ENCODE assay signal across 1 cellular context in genomic region chr1:183604048-183604808, GRCh38.
TF ChIP-seq lines count a peak whose summit lies in the region.

No MANE protein-coding gene starts in this region.

TF ChIP-seq in K562, 482 proteins besides CTCF, POLR2A, EP300 and RAD21 (continued from another document and continues in another):
- no peak for TF ChIP-seq ZFP91 (CRISPR knock-in tag; IDR thresholded peaks at IDR 0.05)
- no peak for TF ChIP-seq NFE2L1 (tag; IDR thresholded peaks at IDR 0.05; ENCODE audit: borderline replicate concordance, low read depth)
- TF ChIP-seq FOXM1 (IDR thresholded peaks at IDR 0.05; ENCODE audit: low read depth): no peak
- no peak for TF ChIP-seq FOXM1 (CRISPR knock-in tag; IDR thresholded peaks at IDR 0.05; ENCODE audit: low read depth)
- no peak for TF ChIP-seq PHB2 (IDR thresholded peaks at IDR 0.05; ENCODE audit: low read depth)
- no peak for TF ChIP-seq PHF8 (IDR thresholded peaks at IDR 0.05; ENCODE audit: borderline replicate concordance, low read length)
- no peak for TF ChIP-seq ZNF197 (CRISPR knock-in tag; IDR thresholded peaks at IDR 0.05; ENCODE audit: low read depth)
- TF ChIP-seq BRD9 (IDR thresholded peaks at IDR 0.05; ENCODE audit: low read depth, partially characterized antibody): no peak
- TF ChIP-seq TRIM28 (IDR thresholded peaks at IDR 0.05): no peak; the same call in 1 of the 2 replicates
- no peak for TF ChIP-seq ZBTB49 (CRISPR knock-in tag; IDR thresholded peaks at IDR 0.05; ENCODE audit: borderline replicate concordance)
- TF ChIP-seq STAG1 (CRISPR knock-in tag; IDR thresholded peaks at IDR 0.05; ENCODE audit: borderline replicate concordance): no peak
- no peak for TF ChIP-seq ELF2 (CRISPR knock-in tag; IDR thresholded peaks at IDR 0.05)
- TF ChIP-seq POLR2B (IDR thresholded peaks at IDR 0.05; ENCODE audit: low read depth, partially characterized antibody): no peak
- TF ChIP-seq CCNT2 (IDR thresholded peaks at IDR 0.05; ENCODE audit: borderline replicate concordance, extremely low read depth, insufficient read length, low read depth, low read length): no peak
- TF ChIP-seq ZNF407 (IDR thresholded peaks at IDR 0.05; ENCODE audit: low read depth): no peak
- no peak for TF ChIP-seq ZNF121 (CRISPR knock-in tag; conservative IDR thresholded peaks at IDR 0.05)
- TF ChIP-seq SMARCC2 (IDR thresholded peaks at IDR 0.05; ENCODE audit: low read depth): no peak
- no peak for TF ChIP-seq MBD2 (IDR thresholded peaks at IDR 0.05; ENCODE audit: borderline replicate concordance, low read depth)
- TF ChIP-seq TOE1 (IDR thresholded peaks at IDR 0.05; ENCODE audit: borderline replicate concordance): no peak
- no peak for TF ChIP-seq TOE1 (CRISPR knock-in tag; IDR thresholded peaks at IDR 0.05; ENCODE audit: borderline replicate concordance, low read depth)
- peak; percentile 50 for TF ChIP-seq ZNF175 (CRISPR knock-in tag; IDR thresholded peaks at IDR 0.05; ENCODE audit: low read depth)
- no peak for TF ChIP-seq TAL1 (IDR thresholded peaks at IDR 0.05)
- peak; percentile 24; the same call in 1 of the 2 replicates for TF ChIP-seq NCOA1 (IDR thresholded peaks at IDR 0.05; ENCODE audit: low read depth)
- TF ChIP-seq PTBP1 (IDR thresholded peaks at IDR 0.05; ENCODE audit: low read depth, low read length): no peak
- no peak for TF ChIP-seq GTF2F1 (IDR thresholded peaks at IDR 0.05; ENCODE audit: low read depth, low read length)
- no peak for TF ChIP-seq ETV1 (tag; conservative IDR thresholded peaks at IDR 0.05; ENCODE audit: low read depth)
- peak; percentile 96 for TF ChIP-seq JUN (IDR thresholded peaks at IDR 0.05; ENCODE audit: borderline replicate concordance, low read depth, low read length)
- no peak for TF ChIP-seq JUN (CRISPR knock-in tag; IDR thresholded peaks at IDR 0.05; ENCODE audit: borderline replicate concordance)
- TF ChIP-seq TRIM24 (IDR thresholded peaks at IDR 0.05): peak; percentile 25 to 57; a peak in 2 of 4 replicates
- TF ChIP-seq ARID3A (IDR thresholded peaks at IDR 0.05; ENCODE audit: borderline replicate concordance, low read depth, low read length): no peak
- TF ChIP-seq ZBTB26 (CRISPR knock-in tag; IDR thresholded peaks at IDR 0.05): no peak; the same call in 1 of the 2 replicates
- TF ChIP-seq TBP (optimal IDR thresholded peaks at IDR 0.05; ENCODE audit: low read depth, low read length): no peak
- TF ChIP-seq BRCA1 (IDR thresholded peaks at IDR 0.05): no peak
- no peak for TF ChIP-seq BRCA1 (CRISPR knock-in tag; IDR thresholded peaks at IDR 0.05)
- no peak for TF ChIP-seq ZC3H11A (IDR thresholded peaks at IDR 0.05; ENCODE audit: low read depth, low read length)
- TF ChIP-seq SNIP1 (IDR thresholded peaks at IDR 0.05; ENCODE audit: low read depth): no peak
- 0 out of 2 replicates have a peak, but pooled peaks have one; percentile 6 for TF ChIP-seq CBFA2T3 (IDR thresholded peaks at IDR 0.05)
- 0 out of 2 replicates have a peak, but pooled peaks have one; percentile 22 for TF ChIP-seq ATF4 (CRISPR knock-in tag; IDR thresholded peaks at IDR 0.05)
- TF ChIP-seq PRMT5 (CRISPR knock-in tag; IDR thresholded peaks at IDR 0.05): no peak
- TF ChIP-seq KDM5B (IDR thresholded peaks at IDR 0.05; ENCODE audit: insufficient replicate concordance, low read depth, low read length): no peak
- TF ChIP-seq RFX1 (IDR thresholded peaks at IDR 0.05): no peak
- no peak for TF ChIP-seq IRF1 (CRISPR knock-in tag; IDR thresholded peaks at IDR 0.05; ENCODE audit: borderline replicate concordance)
- TF ChIP-seq MLLT1 (IDR thresholded peaks at IDR 0.05): peak in 1 of 2 experiments; percentile 76; a peak in 2 of 4 replicates
- no peak for TF ChIP-seq ZNF785 (CRISPR knock-in tag; IDR thresholded peaks at IDR 0.05)
- TF ChIP-seq ARID3B (CRISPR knock-in tag; IDR thresholded peaks at IDR 0.05; ENCODE audit: borderline replicate concordance): no peak
- no peak for TF ChIP-seq HMG20B (CRISPR knock-in tag; IDR thresholded peaks at IDR 0.05)
- no peak for TF ChIP-seq NCOR1 (IDR thresholded peaks at IDR 0.05)
- no peak for TF ChIP-seq ARID2 (IDR thresholded peaks at IDR 0.05)
